In the genomic region with DNA sequence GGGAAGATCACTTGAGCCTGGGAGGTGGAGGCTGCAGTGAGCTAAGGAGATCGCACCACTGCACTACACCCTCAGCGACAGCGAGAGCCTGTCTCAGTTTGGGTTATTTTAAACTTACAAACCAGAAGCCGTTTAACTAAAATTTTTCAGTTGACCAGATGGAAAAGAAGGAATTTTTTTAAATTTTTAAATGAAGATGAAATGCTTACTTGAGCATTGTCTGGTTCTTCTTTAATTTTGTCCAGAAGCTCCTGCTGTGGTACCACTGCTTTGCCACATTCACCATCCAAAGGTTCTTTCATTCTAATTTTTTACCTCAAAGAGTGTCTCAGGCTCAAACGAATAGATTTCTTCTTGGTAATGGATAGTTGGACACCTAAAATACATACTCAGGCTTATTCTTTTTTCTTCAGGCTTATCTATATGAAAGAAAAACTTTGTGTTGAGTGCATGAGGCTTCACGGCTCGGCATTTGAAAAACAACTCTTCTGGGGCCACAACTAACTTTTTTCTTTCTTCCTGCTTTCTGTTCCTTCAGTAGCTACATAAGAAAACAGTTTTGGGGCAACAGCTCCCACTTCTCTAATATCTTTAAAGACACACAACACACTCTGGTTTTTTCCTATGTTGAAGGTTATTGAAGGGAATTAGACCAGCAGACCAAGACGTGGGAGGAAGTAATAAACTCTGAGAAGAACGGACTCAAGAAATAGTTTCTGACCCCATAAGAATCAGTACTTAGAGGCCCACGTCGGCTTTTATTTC, we compare ENCODE assay signal across 7 cellular contexts. TPM values are rescaled to one million over a fixed set of nuclear protein-coding genes. Genes with fewer than 3 reads are reported as not detected.
DNase-seq lines count a peak whose midpoint lies in the region; ATAC-seq and TF ChIP-seq lines count a peak whose summit lies in the region.

No MANE protein-coding gene starts in this region.

- CTCF ChIA-PET in HEK293 (lab: Yijun Ruan, JAX): interaction anchor here (1.1 kb wide), 2 partner anchors 8 to 56 kb away, joined by 3 to 4 read pairs; no protein-coding TSS in a partner anchor

- no peak overlapping the region for H3K27ac ChIP-seq in HEK293 (ENCODE audit: extremely low read depth, low read depth, low read length)

- peaks cover 0 to 24% of the 10 kb centered on the region in 2 experiments; a peak in 2 of 3 replicates for H3K36me3 ChIP-seq in HEK293 (ENCODE audit: control insufficient read depth in 2 of 2, insufficient read depth in 1 of 2, low read length in 2 of 2)

- peak overlapping the region; percentile 95 for H3K27ac Mint-ChIP-seq in T-helper 17 cell

- POLR2A ChIA-PET in HEK293 (lab: Yijun Ruan, JAX): interaction anchor here (1.0 to 2.7 kb wide), 7 partner anchors 14 to 171 kb away, joined by 3 to 25 read pairs (median 5); partner anchors contain the start of genes SFPQ, SMIM12, TMEM35B and ZMYM1

- no peak for ATAC-seq in T-helper 17 cell

- peaks cover 35% of the 10 kb centered on the region for H3K4me1 Mint-ChIP-seq in T-helper 17 cell

- H3K27me3 Mint-ChIP-seq in T-helper 17 cell: no peaks in the 10 kb centered on the region

- no peak for TF ChIP-seq CTCF in HEK293 (tag by site-specific recombination; IDR thresholded peaks at IDR 0.05)
- TF ChIP-seq CTCF in foreskin fibroblast (IDR thresholded peaks at IDR 0.05; ENCODE audit: low read depth, low read length): no peak

- no peak for DNase-seq in T-helper 17 cell
- DNase-seq in foreskin fibroblast: no peak
- DNase-seq in putamen (ENCODE audit: low spot score): peak; percentile 13
- DNase-seq in stimulated activated CD8-positive, alpha-beta memory T cell treated with anti-CD3 and anti-CD28 coated beads, Interleukin-4, amount 100 ng/mL, for 48 hours: no peak
- no peak for DNase-seq in activated CD4-positive, CD25-positive, alpha-beta regulatory T cell (lab: John Stamatoyannopoulos, UW)
- DNase-seq in NCI-H1417 (lab: John Stamatoyannopoulos, UW): no peak

- H3K4me3 Mint-ChIP-seq in T-helper 17 cell: peak overlapping the region; percentile 96

- H3K9me3 ChIP-seq in HEK293 (ENCODE audit: control insufficient read depth, insufficient read depth, low read depth, low read length) (no peaks in the 10 kb centered on the region), T-helper 17 cell (ENCODE audit: control insufficient read depth, low read length, poor library complexity, severe bottlenecking) (peaks cover 2% of the 10 kb centered on the region)

- H3K4me3 ChIP-seq in HEK293 (ENCODE audit: low read depth, low read length) (peak overlapping the region; percentile 87), foreskin fibroblast (ENCODE audit: low read depth in 1 of 2, low read length in 2 of 2) (peak overlapping the region; percentile 82 to 98)

- H3K4me1 ChIP-seq in HEK293 (ENCODE audit: control insufficient read depth, insufficient read depth, low read length): no peaks in the 10 kb centered on the region

- peaks cover 12% of the 10 kb centered on the region for H3K36me3 Mint-ChIP-seq in T-helper 17 cell (ENCODE audit: low read depth)

TF ChIP-seq in HEK293, 187 proteins besides CTCF, POLR2A, EP300 and RAD21:
- TF ChIP-seq PRDM4 (tag by site-specific recombination; IDR thresholded peaks at IDR 0.05) (no peak), SCRT1 (tag by site-specific recombination; IDR thresholded peaks at IDR 0.05; ENCODE audit: borderline replicate concordance) (no peak), SP3 (tag by site-specific recombination; IDR thresholded peaks at IDR 0.05) (no peak), ZNF391 (tag by site-specific recombination; IDR thresholded peaks at IDR 0.05; ENCODE audit: borderline replicate concordance, low read depth) (no peak), GLIS1 (tag by site-specific recombination; IDR thresholded peaks at IDR 0.05) (no peak), OSR2 (tag by site-specific recombination; IDR thresholded peaks at IDR 0.05) (no peak), KLF1 (tag by site-specific recombination; IDR thresholded peaks at IDR 0.05) (no peak), ZNF707 (tag by site-specific recombination; IDR thresholded peaks at IDR 0.05) (no peak)
- TF ChIP-seq, protein P1, sequence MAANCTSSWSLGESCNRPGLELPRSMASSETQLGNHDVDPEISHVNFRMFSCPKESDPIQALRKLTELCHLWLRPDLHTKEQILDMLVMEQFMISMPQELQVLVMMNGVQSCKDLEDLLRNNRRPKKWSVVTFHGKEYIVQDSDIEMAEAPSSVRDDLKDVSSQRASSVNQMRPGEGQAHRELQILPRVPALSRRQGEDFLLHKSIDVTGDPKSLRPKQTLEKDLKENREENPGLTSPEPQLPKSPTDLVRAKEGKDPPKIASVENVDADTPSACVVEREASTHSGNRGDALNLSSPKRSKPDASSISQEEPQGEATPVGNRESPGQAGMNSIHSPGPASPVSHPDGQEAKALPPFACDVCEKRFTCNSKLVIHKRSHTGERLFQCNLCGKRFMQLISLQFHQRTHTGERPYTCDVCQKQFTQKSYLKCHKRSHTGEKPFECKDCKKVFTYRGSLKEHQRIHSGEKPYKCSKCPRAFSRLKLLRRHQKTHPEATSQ (tag by site-specific recombination; IDR thresholded peaks at IDR 0.05): no peak
- TF ChIP-seq, protein P2, sequence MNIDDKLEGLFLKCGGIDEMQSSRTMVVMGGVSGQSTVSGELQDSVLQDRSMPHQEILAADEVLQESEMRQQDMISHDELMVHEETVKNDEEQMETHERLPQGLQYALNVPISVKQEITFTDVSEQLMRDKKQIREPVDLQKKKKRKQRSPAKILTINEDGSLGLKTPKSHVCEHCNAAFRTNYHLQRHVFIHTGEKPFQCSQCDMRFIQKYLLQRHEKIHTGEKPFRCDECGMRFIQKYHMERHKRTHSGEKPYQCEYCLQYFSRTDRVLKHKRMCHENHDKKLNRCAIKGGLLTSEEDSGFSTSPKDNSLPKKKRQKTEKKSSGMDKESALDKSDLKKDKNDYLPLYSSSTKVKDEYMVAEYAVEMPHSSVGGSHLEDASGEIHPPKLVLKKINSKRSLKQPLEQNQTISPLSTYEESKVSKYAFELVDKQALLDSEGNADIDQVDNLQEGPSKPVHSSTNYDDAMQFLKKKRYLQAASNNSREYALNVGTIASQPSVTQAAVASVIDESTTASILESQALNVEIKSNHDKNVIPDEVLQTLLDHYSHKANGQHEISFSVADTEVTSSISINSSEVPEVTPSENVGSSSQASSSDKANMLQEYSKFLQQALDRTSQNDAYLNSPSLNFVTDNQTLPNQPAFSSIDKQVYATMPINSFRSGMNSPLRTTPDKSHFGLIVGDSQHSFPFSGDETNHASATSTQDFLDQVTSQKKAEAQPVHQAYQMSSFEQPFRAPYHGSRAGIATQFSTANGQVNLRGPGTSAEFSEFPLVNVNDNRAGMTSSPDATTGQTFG (tag by site-specific recombination; IDR thresholded peaks at IDR 0.05; ENCODE audit: borderline replicate concordance): no peak
- TF ChIP-seq, protein P3, sequence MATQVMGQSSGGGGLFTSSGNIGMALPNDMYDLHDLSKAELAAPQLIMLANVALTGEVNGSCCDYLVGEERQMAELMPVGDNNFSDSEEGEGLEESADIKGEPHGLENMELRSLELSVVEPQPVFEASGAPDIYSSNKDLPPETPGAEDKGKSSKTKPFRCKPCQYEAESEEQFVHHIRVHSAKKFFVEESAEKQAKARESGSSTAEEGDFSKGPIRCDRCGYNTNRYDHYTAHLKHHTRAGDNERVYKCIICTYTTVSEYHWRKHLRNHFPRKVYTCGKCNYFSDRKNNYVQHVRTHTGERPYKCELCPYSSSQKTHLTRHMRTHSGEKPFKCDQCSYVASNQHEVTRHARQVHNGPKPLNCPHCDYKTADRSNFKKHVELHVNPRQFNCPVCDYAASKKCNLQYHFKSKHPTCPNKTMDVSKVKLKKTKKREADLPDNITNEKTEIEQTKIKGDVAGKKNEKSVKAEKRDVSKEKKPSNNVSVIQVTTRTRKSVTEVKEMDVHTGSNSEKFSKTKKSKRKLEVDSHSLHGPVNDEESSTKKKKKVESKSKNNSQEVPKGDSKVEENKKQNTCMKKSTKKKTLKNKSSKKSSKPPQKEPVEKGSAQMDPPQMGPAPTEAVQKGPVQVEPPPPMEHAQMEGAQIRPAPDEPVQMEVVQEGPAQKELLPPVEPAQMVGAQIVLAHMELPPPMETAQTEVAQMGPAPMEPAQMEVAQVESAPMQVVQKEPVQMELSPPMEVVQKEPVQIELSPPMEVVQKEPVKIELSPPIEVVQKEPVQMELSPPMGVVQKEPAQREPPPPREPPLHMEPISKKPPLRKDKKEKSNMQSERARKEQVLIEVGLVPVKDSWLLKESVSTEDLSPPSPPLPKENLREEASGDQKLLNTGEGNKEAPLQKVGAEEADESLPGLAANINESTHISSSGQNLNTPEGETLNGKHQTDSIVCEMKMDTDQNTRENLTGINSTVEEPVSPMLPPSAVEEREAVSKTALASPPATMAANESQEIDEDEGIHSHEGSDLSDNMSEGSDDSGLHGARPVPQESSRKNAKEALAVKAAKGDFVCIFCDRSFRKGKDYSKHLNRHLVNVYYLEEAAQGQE (tag by site-specific recombination; IDR thresholded peaks at IDR 0.05): no peak

RNA-seq across cellular contexts. Expression of gene ZMYM6, which starts 1.2 kb away (rescaled TPM):
- 10 to 100 TPM; 21.9 to 27.7 TPM for total RNA-seq in T-helper 17 cell

RNA-seq across cellular contexts. Expression of gene TMEM35B, which starts 45.4 kb away (rescaled TPM):
- 10 to 100 TPM; 10.6 to 14.4 TPM for total RNA-seq in T-helper 17 cell

RNA-seq across cellular contexts. Expression of gene ZMYM1, which starts 48.7 kb away (rescaled TPM):
- total RNA-seq in T-helper 17 cell: 10 to 100 TPM in 1 of 2 donors, 1 to 10 TPM in 1; 8.0 to 11.1 TPM
